Comparison of ENCODE assay signal across 12 cellular contexts in the genomic region with DNA sequence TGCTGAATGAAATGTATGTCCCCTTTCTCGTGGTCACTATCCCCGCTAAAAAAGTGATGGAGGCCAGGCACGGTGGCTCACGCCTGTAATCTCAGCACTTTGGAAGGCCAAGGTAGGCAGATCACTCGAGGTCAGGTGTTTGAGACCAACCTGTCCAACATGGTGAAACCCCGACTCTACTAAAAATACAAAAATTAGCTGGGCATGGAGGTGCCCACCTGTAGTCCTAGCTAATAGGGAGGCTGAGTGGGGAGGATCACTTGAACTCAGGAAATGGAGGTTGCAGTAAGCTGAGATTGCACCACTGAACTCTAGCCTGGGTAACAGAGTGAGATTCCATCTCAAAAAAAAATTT.
DNase-seq lines count a peak whose midpoint lies in the region; ATAC-seq and TF ChIP-seq lines count a peak whose summit lies in the region.
"Had no signal": no experiment of that assay in that cellular context is flagged by ENCODE, and none has a peak within 500 bp of the region (broad histone marks: within the 10 kb centered on the region; RNA-seq: fewer than 3 reads in every experiment).

No MANE protein-coding gene starts in this region.

- H3K27ac Mint-ChIP-seq in T-helper 2 cell treated with Interferon-gamma antibody and Interleukin-4, amounts not matched to agents 5 μg/mL and 100 μg/mL, for 36 hours: peak overlapping the region; percentile 92

- 0 out of 2 replicates have a peak, but pooled peaks cover 7% of the 10 kb centered on the region for H3F3A ChIP-seq in OCI-LY1 (ENCODE audit: insufficient read depth, low read length)

- no peaks in the 10 kb centered on the region for H4K20me1 ChIP-seq in OCI-LY1 (ENCODE audit: insufficient read depth, low read length)

- no peaks in the 10 kb centered on the region for H3K27me3 ChIP-seq in OCI-LY1 (ENCODE audit: insufficient read depth, low read length)
- no peaks in the 10 kb centered on the region for H3K27me3 ChIP-seq in brain microvascular endothelial cell (replicated peaks)
- no peaks in the 10 kb centered on the region for H3K27me3 ChIP-seq in neuron (ENCODE audit: insufficient read depth, low read length)

- H3K4me2 ChIP-seq in OCI-LY1 (ENCODE audit: low read length): no peak overlapping the region

- peak overlapping the region; percentile 81 for H3K27ac ChIP-seq in OCI-LY1 (ENCODE audit: low read depth, low read length, poor library complexity, severe bottlenecking)
- peak overlapping the region; percentile 96 for H3K27ac ChIP-seq in brain microvascular endothelial cell

- no peaks in the 10 kb centered on the region for H3K79me2 ChIP-seq in OCI-LY1 (ENCODE audit: insufficient read depth, low read length)

- no peak for ATAC-seq in left cardiac atrium

- no peak for TF ChIP-seq CTCF in OCI-LY1 (IDR thresholded peaks at IDR 0.05; ENCODE audit: low read length)
- no peak for TF ChIP-seq CTCF in brain microvascular endothelial cell (IDR thresholded peaks at IDR 0.05; ENCODE audit: low read depth, low read length, missing control alignments)

- no peaks in the 10 kb centered on the region for H3K27me3 Mint-ChIP-seq in T-helper 2 cell treated with Interferon-gamma antibody and Interleukin-4, amounts not matched to agents 5 μg/mL and 100 μg/mL, for 36 hours (ENCODE audit: low read depth)

- in situ Hi-C loops in brain microvascular endothelial cell (cut with HindIII; ENCODE audit: low pct_ligation_motif_present, low sequenced_read_pairs): no loop called here

- no peak overlapping the region for H2AFZ ChIP-seq in OCI-LY1 (ENCODE audit: low read length)
- peak overlapping the region; percentile 97 for H2AFZ ChIP-seq in neuron (ENCODE audit: low read depth, low read length)

- intact Hi-C loops in left cardiac atrium (cut with DNase I): no loop called here

- H3K9me2 ChIP-seq in OCI-LY1 (ENCODE audit: low read depth, low read length): no peaks in the 10 kb centered on the region

- no peaks in the 10 kb centered on the region for H3K36me3 Mint-ChIP-seq in T-helper 2 cell treated with Interferon-gamma antibody and Interleukin-4, amounts not matched to agents 5 μg/mL and 100 μg/mL, for 36 hours (ENCODE audit: low read depth)

- H3K4me3 ChIP-seq in OCI-LY1 (ENCODE audit: low read depth, low read length, poor library complexity, severe bottlenecking) (no peak overlapping the region), brain microvascular endothelial cell (ENCODE audit: low read depth, low read length) (no peak overlapping the region), neuron (ENCODE audit: low read length) (no peak overlapping the region)
- H3K4me3 ChIP-seq: lung had no signal

- no peak for DNase-seq in T-helper 2 cell treated with Interferon-gamma antibody and Interleukin-4, amounts not matched to agents 5 μg/mL and 100 μg/mL, for 36 hours (ENCODE audit: low spot score)
- DNase-seq in T-helper 2 cell (no peak), brain microvascular endothelial cell (no peak), LoVo (ENCODE audit: low spot score) (no peak), left cardiac atrium (no peak), NCI-H345 (lab: John Stamatoyannopoulos, UW) (no peak)
- DNase-seq: 8988T, H7, KBM-7 had no signal

- H3K36me3 ChIP-seq in OCI-LY1 (ENCODE audit: insufficient read depth, low read length) (no peaks in the 10 kb centered on the region), brain microvascular endothelial cell (replicated peaks) (no peaks in the 10 kb centered on the region), neuron (ENCODE audit: insufficient read depth, low read length) (no peaks in the 10 kb centered on the region)

- H3K4me1 ChIP-seq in OCI-LY1 (ENCODE audit: insufficient read depth, low read length, severe bottlenecking) (peaks cover 40% of the 10 kb centered on the region), neuron (ENCODE audit: insufficient read depth, low read length) (peaks cover 15% of the 10 kb centered on the region)

- H3K4me1 Mint-ChIP-seq in T-helper 2 cell treated with Interferon-gamma antibody and Interleukin-4, amounts not matched to agents 5 μg/mL and 100 μg/mL, for 36 hours (ENCODE audit: low read depth): peaks cover 48% of the 10 kb centered on the region

- no peak overlapping the region for H3K4me3 Mint-ChIP-seq in T-helper 2 cell treated with Interferon-gamma antibody and Interleukin-4, amounts not matched to agents 5 μg/mL and 100 μg/mL, for 36 hours

- H3K9me3 ChIP-seq in OCI-LY1 (ENCODE audit: low read length) (0 out of 2 replicates have a peak, but pooled peaks cover 3% of the 10 kb centered on the region), neuron (ENCODE audit: low read length) (no peaks in the 10 kb centered on the region)

- H3K9me3 Mint-ChIP-seq in T-helper 2 cell treated with Interferon-gamma antibody and Interleukin-4, amounts not matched to agents 5 μg/mL and 100 μg/mL, for 36 hours: no peaks in the 10 kb centered on the region

- no peak overlapping the region for H3K9ac ChIP-seq in OCI-LY1 (ENCODE audit: low read length)
